17 cellular contexts compared by ENCODE assay signal in genomic region chr1:199725002-199725401, GRCh38.
DNase-seq lines count a peak whose midpoint lies in the region; ATAC-seq lines count a peak whose summit lies in the region.
"Had no signal": no experiment of that assay in that cellular context is flagged by ENCODE, and none has a peak within 500 bp of the region (broad histone marks: within the 10 kb centered on the region; RNA-seq: fewer than 3 reads in every experiment).

No MANE protein-coding gene starts in this region.

- H3K36me3 Mint-ChIP-seq in activated naive CD4-positive, alpha-beta T cell treated with anti-CD3 and anti-CD28 coated beads for 36 hours (ENCODE audit: low read depth) = no peaks in the 10 kb centered on the region
- no peaks in the 10 kb centered on the region for H3K36me3 Mint-ChIP-seq in activated naive CD4-positive, alpha-beta T cell treated with anti-CD3 and anti-CD28 coated beads, Interleukin-2, amount 10 ng/mL, durations not matched to agents 7 days and 5 days
- H3K36me3 Mint-ChIP-seq in stimulated activated naive B cell treated with anti-CD40 and anti-IgM and Interleukin-4, amounts not matched to agents 10 μg/mL and 1 μg/mL and 100 μg/mL, for 72 hours = no peaks in the 10 kb centered on the region
- H3K36me3 Mint-ChIP-seq: CD4-positive, alpha-beta memory T cell had no signal

- intact Hi-C loops in activated naive CD4-positive, alpha-beta T cell treated with anti-CD3 and anti-CD28 coated beads for 36 hours (cut with micrococcal nuclease) = no loop called here
- intact Hi-C loops in head of caudate nucleus (cut with DNase I) = no loop called here

- no peak overlapping the region for H3K4me3 Mint-ChIP-seq in activated naive CD4-positive, alpha-beta T cell treated with anti-CD3 and anti-CD28 coated beads for 36 hours
- no peak overlapping the region for H3K4me3 Mint-ChIP-seq in activated naive CD4-positive, alpha-beta T cell treated with anti-CD3 and anti-CD28 coated beads, Interleukin-2, amount 10 ng/mL, durations not matched to agents 7 days and 5 days
- no peak overlapping the region for H3K4me3 Mint-ChIP-seq in stimulated activated naive B cell treated with anti-CD40 and anti-IgM and Interleukin-4, amounts not matched to agents 10 μg/mL and 1 μg/mL and 100 μg/mL, for 72 hours
- H3K4me3 Mint-ChIP-seq: CD4-positive, alpha-beta memory T cell; T-helper 1 cell treated with Interleukin-12 subunit alpha and Interleukin-12 subunit beta and Interleukin-4 antibody, amounts not matched to agents 30 μg/mL and 1 μg/mL, for 36 hours had no signal

- peak; percentile 58 for ATAC-seq in HG02588 (IDR thresholded peaks at IDR 0.05; ENCODE audit: unreplicated experiment)
- ATAC-seq in HG03442 (IDR thresholded peaks at IDR 0.05; ENCODE audit: unreplicated experiment) = peak; percentile 83
- peak; percentile 39 to 51 for ATAC-seq in stimulated activated naive B cell treated with anti-CD40 and anti-IgM and Interleukin-4, amounts not matched to agents 10 μg/mL and 1 μg/mL and 100 μg/mL, for 72 hours (replicated peaks)

- H3K4me1 Mint-ChIP-seq in activated naive CD4-positive, alpha-beta T cell treated with anti-CD3 and anti-CD28 coated beads for 36 hours (ENCODE audit: low read depth) = peaks cover 5% of the 10 kb centered on the region
- no peaks in the 10 kb centered on the region for H3K4me1 Mint-ChIP-seq in activated naive CD4-positive, alpha-beta T cell treated with anti-CD3 and anti-CD28 coated beads, Interleukin-2, amount 10 ng/mL, durations not matched to agents 7 days and 5 days
- H3K4me1 Mint-ChIP-seq in stimulated activated naive B cell treated with anti-CD40 and anti-IgM and Interleukin-4, amounts not matched to agents 10 μg/mL and 1 μg/mL and 100 μg/mL, for 72 hours = peaks cover 0 to 1% of the 10 kb centered on the region in 2 donors
- H3K4me1 Mint-ChIP-seq: CD4-positive, alpha-beta memory T cell had no signal

- CTCF ChIA-PET in activated naive CD4-positive, alpha-beta T cell treated with anti-CD3 and anti-CD28 coated beads for 36 hours (lab: Charles Lee) = no interaction called here
- CTCF ChIA-PET in activated naive CD4-positive, alpha-beta T cell treated with anti-CD3 and anti-CD28 coated beads, Interleukin-2, amount 10 ng/mL, durations not matched to agents 7 days and 5 days (lab: Charles Lee) = no interaction called here

- no peaks in the 10 kb centered on the region for H3K9me3 Mint-ChIP-seq in activated naive CD4-positive, alpha-beta T cell treated with anti-CD3 and anti-CD28 coated beads for 36 hours
- no peaks in the 10 kb centered on the region for H3K9me3 Mint-ChIP-seq in activated naive CD4-positive, alpha-beta T cell treated with anti-CD3 and anti-CD28 coated beads, Interleukin-2, amount 10 ng/mL, durations not matched to agents 7 days and 5 days
- H3K9me3 Mint-ChIP-seq in stimulated activated naive B cell treated with anti-CD40 and anti-IgM and Interleukin-4, amounts not matched to agents 10 μg/mL and 1 μg/mL and 100 μg/mL, for 72 hours = no peaks in the 10 kb centered on the region
- H3K9me3 Mint-ChIP-seq: T-helper 1 cell treated with Interleukin-12 subunit alpha and Interleukin-12 subunit beta and Interleukin-4 antibody, amounts not matched to agents 30 μg/mL and 1 μg/mL, for 36 hours had no signal

- H3K27me3 Mint-ChIP-seq in activated naive CD4-positive, alpha-beta T cell treated with anti-CD3 and anti-CD28 coated beads for 36 hours (ENCODE audit: low read depth) = peaks cover 19% of the 10 kb centered on the region
- peaks cover 4% of the 10 kb centered on the region for H3K27me3 Mint-ChIP-seq in activated naive CD4-positive, alpha-beta T cell treated with anti-CD3 and anti-CD28 coated beads, Interleukin-2, amount 10 ng/mL, durations not matched to agents 7 days and 5 days
- peaks cover 17 to 20% of the 10 kb centered on the region in 2 donors for H3K27me3 Mint-ChIP-seq in stimulated activated naive B cell treated with anti-CD40 and anti-IgM and Interleukin-4, amounts not matched to agents 10 μg/mL and 1 μg/mL and 100 μg/mL, for 72 hours

- H3K27ac Mint-ChIP-seq in activated naive CD4-positive, alpha-beta T cell treated with anti-CD3 and anti-CD28 coated beads for 36 hours = no peak overlapping the region
- H3K27ac Mint-ChIP-seq in activated naive CD4-positive, alpha-beta T cell treated with anti-CD3 and anti-CD28 coated beads, Interleukin-2, amount 10 ng/mL, durations not matched to agents 7 days and 5 days = no peak overlapping the region
- H3K27ac Mint-ChIP-seq in stimulated activated naive B cell treated with anti-CD40 and anti-IgM and Interleukin-4, amounts not matched to agents 10 μg/mL and 1 μg/mL and 100 μg/mL, for 72 hours = no peak overlapping the region
- H3K27ac Mint-ChIP-seq: CD4-positive, alpha-beta memory T cell; T-helper 1 cell treated with Interleukin-12 subunit alpha and Interleukin-12 subunit beta and Interleukin-4 antibody, amounts not matched to agents 30 μg/mL and 1 μg/mL, for 36 hours had no signal

- peak; percentile 6 for DNase-seq in activated naive CD4-positive, alpha-beta T cell treated with anti-CD3 and anti-CD28 coated beads for 36 hours
- no peak for DNase-seq in activated naive CD4-positive, alpha-beta T cell treated with anti-CD3 and anti-CD28 coated beads, Interleukin-2, amount 10 ng/mL, durations not matched to agents 7 days and 5 days
- DNase-seq in stimulated activated naive B cell treated with anti-CD40 and anti-IgM and Interleukin-4, amounts not matched to agents 10 μg/mL and 1 μg/mL and 100 μg/mL, for 72 hours = no peak
- DNase-seq in AG20443 (ENCODE audit: low spot score) (no peak), NAMALWA (ENCODE audit: low spot score) (no peak), head of caudate nucleus (no peak)
- DNase-seq: adrenal gland; CD4-positive, alpha-beta memory T cell; glutamatergic neuron; KG1; kidney glomerular epithelial cell; NCI-H146; NCI-H524 treated with DMSO at 0.1 percent for 48 hours; posterior cingulate gyrus had no signal
